ENCODE assay signal across 8 cellular contexts in genomic region chr12:1915082-1915968, GRCh38. TPM values are rescaled to one million over a fixed set of nuclear protein-coding genes. Genes with fewer than 3 reads are reported as not detected.
A peak's percentile ranks its signal among the peaks of the same experiment; 100 is the strongest.
DNase-seq lines count a peak whose midpoint lies in the region; ATAC-seq and TF ChIP-seq lines count a peak whose summit lies in the region.

No MANE protein-coding gene starts in this region.

- peaks cover 19% of the 10 kb centered on the region for H3K4me1 Mint-ChIP-seq in WTC11

- H3K9me3 Mint-ChIP-seq in WTC11 = peaks cover 4% of the 10 kb centered on the region

- H3K27me3 Mint-ChIP-seq in WTC11 (ENCODE audit: low read depth) = no peaks in the 10 kb centered on the region

- ATAC-seq in activated CD4-positive, CD25-positive, alpha-beta regulatory T cell treated with anti-CD3 and anti-CD28 coated beads, Interleukin-2, amount 50 U/mL, for 24 hours = peak; percentile 70 to 77
- ATAC-seq in WTC11 (no peak), HG03095 (IDR thresholded peaks at IDR 0.05; ENCODE audit: unreplicated experiment) (no peak)

- TF ChIP-seq CTCF in WTC11 (IDR thresholded peaks at IDR 0.05) (no peak), esophagus muscularis mucosa (IDR thresholded peaks at IDR 0.05) (no peak)

- CTCF ChIA-PET in WTC11 (lab: Charles Lee) = interaction anchor here (1.1 to 1.6 kb wide), 2 partner anchors 25 to 281 kb away, joined by 3 to 5 read pairs; no protein-coding TSS in a partner anchor

- no peaks in the 10 kb centered on the region for H3K9me3 ChIP-seq in esophagus muscularis mucosa

- TF ChIP-seq POLR2A in esophagus muscularis mucosa (IDR thresholded peaks at IDR 0.05; ENCODE audit: low read depth) = no peak

- intact Hi-C loops in esophagus muscularis mucosa (cut with DNase I) = no loop called here

- 85% methylated on average over 8 of the region's 18 CpGs for WGBS in esophagus muscularis mucosa

- H3K27ac ChIP-seq in esophagus muscularis mucosa (replicated peaks in 1 of 4) = no peak overlapping the region

- POLR2A ChIA-PET in WTC11 (lab: Charles Lee) = no interaction called here

- peak overlapping the region; percentile 80; the same call in 1 of the 2 replicates for H3K27ac Mint-ChIP-seq in WTC11

- no peak for DNase-seq in activated CD4-positive, CD25-positive, alpha-beta regulatory T cell (lab: John Stamatoyannopoulos, UW)
- DNase-seq in WTC11 (ENCODE audit: low spot score) (no peak), esophagus muscularis mucosa (ENCODE audit: extremely low spot score) (peak; percentile 87), NCI-H526 treated with DMSO at 0.1 percent for 48 hours (lab: John Stamatoyannopoulos, UW) (no peak), SK-N-DZ (ENCODE audit: low spot score) (no peak)
- DNase-seq in stimulated activated naive CD4-positive, alpha-beta T cell (lab: John Stamatoyannopoulos, UW) = peak in 5 of 6 experiments; percentile 8 to 66 (median 45)

- no peaks in the 10 kb centered on the region for H3K36me3 ChIP-seq in esophagus muscularis mucosa

- H3K27me3 ChIP-seq in esophagus muscularis mucosa = peaks cover 0 to 4% (median 0%) of the 10 kb centered on the region in 4 donors

- no peak overlapping the region for H3K4me3 Mint-ChIP-seq in WTC11

- H3K36me3 Mint-ChIP-seq in WTC11 = no peaks in the 10 kb centered on the region

- H3K4me1 ChIP-seq in esophagus muscularis mucosa = peaks cover 5 to 15% (median 12%) of the 10 kb centered on the region in 4 donors

- no peak overlapping the region for H3K4me3 ChIP-seq in esophagus muscularis mucosa

- TF ChIP-seq EP300 in esophagus muscularis mucosa (IDR thresholded peaks at IDR 0.05) = no peak

TF ChIP-seq in WTC11, 78 proteins besides CTCF, POLR2A, EP300 and RAD21:
- no peak for TF ChIP-seq GRHL2 (CRISPR knock-in tag; IDR thresholded peaks at IDR 0.05; ENCODE audit: insufficient replicate concordance, severe bottlenecking)

RNA-seq across cellular contexts. Expression of gene CACNA2D4, which starts 3.1 kb away (rescaled TPM):
- total RNA-seq in WTC11 (2021) (0.04 to 0.46 TPM (median 0.25 TPM) in 3 replicates), esophagus muscularis mucosa (1 to 10 TPM in 3 of 4 donors, under 1 TPM in 1; 0.84 to 3.8 (median 3.4) TPM)
- polyA plus RNA-seq in SK-N-DZ (2014; cell fraction: cytosol; rRNA removed) = not detected in 2 replicates
- polyA plus RNA-seq in SK-N-DZ (2014; cell fraction: nucleus; rRNA removed) = 0.21 and 1.6 TPM in 2 replicates

Comparison
In these comparisons a context has a peak if more than half of its experiments do, and no peak if none do; other contexts are left out.
1. ATAC-seq: peak in activated CD4-positive, CD25-positive, alpha-beta regulatory T cell treated with anti-CD3 and anti-CD28 coated beads, Interleukin-2, amount 50 U/mL, for 24 hours (2 of 2); none in WTC11 (single experiment) and HG03095 (single experiment).
2. DNase-seq: peak in esophagus muscularis mucosa (single experiment) and stimulated activated naive CD4-positive, alpha-beta T cell (5 of 6); none in activated CD4-positive, CD25-positive, alpha-beta regulatory T cell (0 of 4), WTC11 (single experiment), NCI-H526 treated with DMSO at 0.1 percent for 48 hours (single experiment) and SK-N-DZ (single experiment).